14 cellular contexts compared by ENCODE assay signal in the genomic region with DNA sequence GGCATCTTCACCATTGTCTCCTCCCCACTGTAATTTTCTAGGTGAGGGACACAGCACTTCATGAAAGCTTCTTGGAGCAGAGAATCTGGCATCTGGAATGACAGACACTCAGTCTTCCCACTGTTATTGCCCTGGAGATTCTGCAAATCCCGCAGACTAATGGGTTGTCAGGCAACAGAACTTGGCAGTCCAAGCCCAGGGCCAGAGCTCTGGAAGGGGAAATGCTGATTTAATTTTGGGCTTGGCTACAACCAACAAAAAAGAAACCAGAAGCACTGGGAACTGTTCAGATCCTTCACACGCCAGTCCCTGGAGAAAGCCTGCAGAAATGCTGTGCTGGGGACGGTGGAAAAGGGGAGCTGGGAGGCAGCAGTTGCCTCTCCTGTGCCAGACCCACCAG.
A peak's percentile ranks its signal among the peaks of the same experiment; 100 is the strongest.
DNase-seq lines count a peak whose midpoint lies in the region; ATAC-seq and TF ChIP-seq lines count a peak whose summit lies in the region.
"Had no signal": no experiment of that assay in that cellular context is flagged by ENCODE, and none has a peak within 500 bp of the region (broad histone marks: within the 10 kb centered on the region; RNA-seq: fewer than 3 reads in every experiment).

No MANE protein-coding gene starts in this region.

- H3K4me3 ChIP-seq in dorsolateral prefrontal cortex (no peak overlapping the region), lung (no peak overlapping the region), stomach smooth muscle (ENCODE audit: low read length in 2 of 2) (peak overlapping the region; percentile 17 to 66)

- intact Hi-C loops in dorsolateral prefrontal cortex (cut with DNase I), result no loop called here

- H3K27me3 ChIP-seq in dorsolateral prefrontal cortex, result no peaks in the 10 kb centered on the region
- no peaks in the 10 kb centered on the region for H3K27me3 ChIP-seq in lung (ENCODE audit: control insufficient read depth, insufficient read depth)
- no peaks in the 10 kb centered on the region for H3K27me3 ChIP-seq in stomach smooth muscle (ENCODE audit: control insufficient read depth in 1 of 2, insufficient read depth in 2 of 2, low read length in 2 of 2)

- WGBS in lung, 2 donors, result 70 to 91% methylated on average over 3 of the region's 3 CpGs

- peak overlapping the region in 55 of 59 donors; percentile 0 to 85 (median 70) for H3K27ac ChIP-seq in dorsolateral prefrontal cortex
- H3K27ac ChIP-seq in lung (ENCODE audit: low read depth in 1 of 2, low read length in 1 of 2), result peak overlapping the region; percentile 9 to 17
- H3K27ac ChIP-seq in stomach smooth muscle (ENCODE audit: low read length), result peak overlapping the region; percentile 98
- H3K27ac ChIP-seq: epithelial cell of prostate had no signal

- TF ChIP-seq CTCF in dorsolateral prefrontal cortex (IDR thresholded peaks at IDR 0.05 in 54 of 56, conservative IDR thresholded peaks at IDR 0.05 in 2 of 56; ENCODE audit: low read depth in 1 of 56, partially characterized antibody in 56 of 56), result no peak
- TF ChIP-seq CTCF in lung (IDR thresholded peaks at IDR 0.05; ENCODE audit: control extremely low read depth, extremely low read depth), result no peak

- H3K4me1 ChIP-seq in lung (ENCODE audit: control insufficient read depth in 2 of 2, insufficient read depth in 2 of 2, low read length in 2 of 2) (peaks cover 4% of the 10 kb centered on the region in 2 donors), stomach smooth muscle (ENCODE audit: control insufficient read depth, insufficient read depth, low read length) (peaks cover 75% of the 10 kb centered on the region)

- H3K9me3 ChIP-seq in lung (ENCODE audit: control insufficient read depth in 2 of 2, insufficient read depth in 1 of 2, low read length in 1 of 2) (no peaks in the 10 kb centered on the region), stomach smooth muscle (ENCODE audit: control insufficient read depth in 2 of 2, low read length in 2 of 2) (no peaks in the 10 kb centered on the region)

- no peaks in the 10 kb centered on the region for H3K36me3 ChIP-seq in lung (ENCODE audit: control insufficient read depth in 2 of 2, insufficient read depth in 2 of 2, low read length in 2 of 2)
- peaks cover 11 to 18% of the 10 kb centered on the region in 2 donors for H3K36me3 ChIP-seq in stomach smooth muscle (ENCODE audit: control insufficient read depth in 2 of 2, insufficient read depth in 2 of 2, low read length in 2 of 2)

- ATAC-seq in lung (ENCODE audit: insufficient read depth, low FRiP score), result no peak
- ATAC-seq in stimulated activated naive CD8-positive, alpha-beta T cell treated with anti-CD3 and anti-CD28 coated beads, Interleukin-15, Interleukin-2, amounts not matched to agents 100 U/mL and 50 U/mL, for 24 hours, result no peak
- no peak for ATAC-seq in GM21576 (IDR thresholded peaks at IDR 0.05; ENCODE audit: unreplicated experiment)
- ATAC-seq: activated T-cell treated with anti-CD3 and anti-CD28 coated beads, Interleukin-2, amount 50 U/mL, for 72 hours; natural killer cell had no signal

- peak overlapping the region; percentile 65 to 83 for H3K9ac ChIP-seq in stomach smooth muscle (ENCODE audit: low read length in 2 of 2)

- DNase-seq in GM03348 (ENCODE audit: low spot score), result peak; percentile 67
- peak in 1 of 10 donors; percentile 55 for DNase-seq in dorsolateral prefrontal cortex
- no peak for DNase-seq in lung (ENCODE audit: low spot score)
- no peak for DNase-seq in NCI-H226
- DNase-seq in stimulated activated naive CD8-positive, alpha-beta T cell treated with anti-CD3 and anti-CD28 coated beads, Interleukin-15, Interleukin-2, amounts not matched to agents 100 U/mL and 50 U/mL, for 24 hours, result no peak
- no peak for DNase-seq in NCI-H2029 (lab: John Stamatoyannopoulos, UW)
- DNase-seq: activated T-cell treated with anti-CD3 and anti-CD28 coated beads, Interleukin-2, amount 50 U/mL, for 72 hours; CD4-positive, CD25-positive, alpha-beta regulatory T cell; GDM1; natural killer cell; NCI-H2081 treated with DMSO at 0.1 percent for 48 hours had no signal

Comparison
In these comparisons a context has a peak if more than half of its experiments do, and no peak if none do; other contexts are left out.
1. H3K27ac ChIP-seq: peak in every context shown above with its lines; median percentile 98 in stomach smooth muscle; 70 in dorsolateral prefrontal cortex; 13 in lung.
2. H3K4me3 ChIP-seq: peak in stomach smooth muscle (2 of 2); none in dorsolateral prefrontal cortex (0 of 59) and lung (single experiment).